Comparison of ENCODE assay signal across 2 cellular contexts in the genomic region with DNA sequence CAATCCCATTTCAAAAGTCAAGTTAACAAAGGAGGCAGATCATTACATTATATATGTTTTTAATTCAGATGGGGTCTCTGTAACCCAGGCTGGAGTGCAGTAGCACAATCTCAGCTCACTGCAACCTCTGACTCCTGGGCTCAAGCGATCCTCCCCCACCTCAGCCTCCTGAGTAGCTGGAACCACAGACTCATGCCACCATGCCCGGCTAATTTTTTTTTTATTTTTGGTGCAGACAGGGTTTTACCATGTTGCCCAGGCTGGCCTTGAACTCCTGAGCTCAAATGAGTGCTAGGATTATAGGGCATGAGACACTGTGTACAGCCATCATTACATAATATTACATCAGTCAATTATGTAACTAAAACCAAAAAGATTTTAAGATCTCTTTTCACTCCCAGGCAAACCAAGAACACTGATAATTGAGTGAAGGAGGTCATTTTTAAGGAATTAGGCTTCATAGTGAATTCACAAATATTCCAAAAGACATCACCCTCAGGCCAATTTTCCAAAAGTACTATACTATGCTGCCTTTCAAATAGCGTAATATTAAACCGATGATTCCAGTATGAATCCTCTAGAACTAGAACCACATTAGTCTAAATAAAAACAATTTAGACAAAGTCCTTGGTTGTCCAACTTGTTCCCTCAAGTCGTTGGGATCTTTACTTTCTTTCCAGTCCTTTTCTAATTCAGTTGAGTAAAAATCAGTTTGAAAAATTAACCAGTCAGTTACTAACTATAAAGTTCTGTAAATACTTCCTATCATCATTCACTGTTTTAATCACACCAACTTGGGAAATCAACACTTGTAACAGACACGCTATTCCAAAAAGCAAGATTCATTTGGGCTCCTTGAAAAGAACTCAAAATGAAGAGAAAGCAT.
TF ChIP-seq lines count a peak whose summit lies in the region.

No MANE protein-coding gene starts in this region.

TF ChIP-seq in IMR-90, 13 proteins besides CTCF, POLR2A, EP300 and RAD21:
- TF ChIP-seq RCOR1 (IDR thresholded peaks at IDR 0.05; ENCODE audit: insufficient replicate concordance, low read length) (no peak), BHLHE40 (IDR thresholded peaks at IDR 0.05; ENCODE audit: low read depth, low read length) (no peak), FOS (IDR thresholded peaks at IDR 0.05; ENCODE audit: low read depth, low read length) (no peak), CHD1 (IDR thresholded peaks at IDR 0.05; ENCODE audit: low read depth, low read length) (no peak), NFE2L2 (IDR thresholded peaks at IDR 0.05; ENCODE audit: low read depth, low read length) (no peak)
- TF ChIP-seq, protein P1, sequence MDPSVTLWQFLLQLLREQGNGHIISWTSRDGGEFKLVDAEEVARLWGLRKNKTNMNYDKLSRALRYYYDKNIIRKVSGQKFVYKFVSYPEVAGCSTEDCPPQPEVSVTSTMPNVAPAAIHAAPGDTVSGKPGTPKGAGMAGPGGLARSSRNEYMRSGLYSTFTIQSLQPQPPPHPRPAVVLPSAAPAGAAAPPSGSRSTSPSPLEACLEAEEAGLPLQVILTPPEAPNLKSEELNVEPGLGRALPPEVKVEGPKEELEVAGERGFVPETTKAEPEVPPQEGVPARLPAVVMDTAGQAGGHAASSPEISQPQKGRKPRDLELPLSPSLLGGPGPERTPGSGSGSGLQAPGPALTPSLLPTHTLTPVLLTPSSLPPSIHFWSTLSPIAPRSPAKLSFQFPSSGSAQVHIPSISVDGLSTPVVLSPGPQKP (IDR thresholded peaks at IDR 0.05; ENCODE audit: borderline replicate concordance, low read depth, low read length), result no peak
TF ChIP-seq in IMR-90: peak in this region for 0.

TF ChIP-seq in K562, 482 proteins besides CTCF, POLR2A, EP300 and RAD21 (continues in another document):
- TF ChIP-seq ZNF717 (CRISPR knock-in tag; IDR thresholded peaks at IDR 0.05), result no peak
- TF ChIP-seq ZNF175 (CRISPR knock-in tag; IDR thresholded peaks at IDR 0.05; ENCODE audit: low read depth), result no peak; the same call in 1 of the 2 replicates
- no peak for TF ChIP-seq ZNF174 (CRISPR knock-in tag; IDR thresholded peaks at IDR 0.05)
- TF ChIP-seq MYNN (IDR thresholded peaks at IDR 0.05), result no peak
- no peak for TF ChIP-seq MYNN (CRISPR knock-in tag; IDR thresholded peaks at IDR 0.05)
- TF ChIP-seq, protein P2, sequence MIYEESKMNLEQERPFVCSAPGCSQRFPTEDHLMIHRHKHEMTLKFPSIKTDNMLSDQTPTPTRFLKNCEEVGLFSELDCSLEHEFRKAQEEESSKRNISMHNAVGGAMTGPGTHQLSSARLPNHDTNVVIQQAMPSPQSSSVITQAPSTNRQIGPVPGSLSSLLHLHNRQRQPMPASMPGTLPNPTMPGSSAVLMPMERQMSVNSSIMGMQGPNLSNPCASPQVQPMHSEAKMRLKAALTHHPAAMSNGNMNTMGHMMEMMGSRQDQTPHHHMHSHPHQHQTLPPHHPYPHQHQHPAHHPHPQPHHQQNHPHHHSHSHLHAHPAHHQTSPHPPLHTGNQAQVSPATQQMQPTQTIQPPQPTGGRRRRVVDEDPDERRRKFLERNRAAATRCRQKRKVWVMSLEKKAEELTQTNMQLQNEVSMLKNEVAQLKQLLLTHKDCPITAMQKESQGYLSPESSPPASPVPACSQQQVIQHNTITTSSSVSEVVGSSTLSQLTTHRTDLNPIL (CRISPR knock-in tag; IDR thresholded peaks at IDR 0.05), result no peak
- TF ChIP-seq, protein P3, sequence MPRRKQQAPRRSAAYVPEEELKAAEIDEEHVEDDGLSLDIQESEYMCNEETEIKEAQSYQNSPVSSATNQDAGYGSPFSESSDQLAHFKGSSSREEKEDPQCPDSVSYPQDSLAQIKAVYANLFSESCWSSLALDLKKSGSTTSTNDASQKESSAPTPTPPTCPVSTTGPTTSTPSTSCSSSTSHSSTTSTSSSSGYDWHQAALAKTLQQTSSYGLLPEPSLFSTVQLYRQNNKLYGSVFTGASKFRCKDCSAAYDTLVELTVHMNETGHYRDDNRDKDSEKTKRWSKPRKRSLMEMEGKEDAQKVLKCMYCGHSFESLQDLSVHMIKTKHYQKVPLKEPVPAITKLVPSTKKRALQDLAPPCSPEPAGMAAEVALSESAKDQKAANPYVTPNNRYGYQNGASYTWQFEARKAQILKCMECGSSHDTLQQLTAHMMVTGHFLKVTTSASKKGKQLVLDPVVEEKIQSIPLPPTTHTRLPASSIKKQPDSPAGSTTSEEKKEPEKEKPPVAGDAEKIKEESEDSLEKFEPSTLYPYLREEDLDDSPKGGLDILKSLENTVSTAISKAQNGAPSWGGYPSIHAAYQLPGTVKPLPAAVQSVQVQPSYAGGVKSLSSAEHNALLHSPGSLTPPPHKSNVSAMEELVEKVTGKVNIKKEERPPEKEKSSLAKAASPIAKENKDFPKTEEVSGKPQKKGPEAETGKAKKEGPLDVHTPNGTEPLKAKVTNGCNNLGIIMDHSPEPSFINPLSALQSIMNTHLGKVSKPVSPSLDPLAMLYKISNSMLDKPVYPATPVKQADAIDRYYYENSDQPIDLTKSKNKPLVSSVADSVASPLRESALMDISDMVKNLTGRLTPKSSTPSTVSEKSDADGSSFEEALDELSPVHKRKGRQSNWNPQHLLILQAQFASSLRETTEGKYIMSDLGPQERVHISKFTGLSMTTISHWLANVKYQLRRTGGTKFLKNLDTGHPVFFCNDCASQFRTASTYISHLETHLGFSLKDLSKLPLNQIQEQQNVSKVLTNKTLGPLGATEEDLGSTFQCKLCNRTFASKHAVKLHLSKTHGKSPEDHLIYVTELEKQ (CRISPR knock-in tag; IDR thresholded peaks at IDR 0.05), result no peak
- TF ChIP-seq ZNF668 (CRISPR knock-in tag; IDR thresholded peaks at IDR 0.05), result peak; percentile 61; the same call in 1 of the 2 replicates
- no peak for TF ChIP-seq POLR3G (IDR thresholded peaks at IDR 0.05; ENCODE audit: extremely low read depth, insufficient read length, insufficient replicate concordance)
- peak; percentile 67 for TF ChIP-seq CEBPG (CRISPR knock-in tag; IDR thresholded peaks at IDR 0.05)
- peak; percentile 70 to 94 for TF ChIP-seq CEBPG (tag; conservative IDR thresholded peaks at IDR 0.05 in 1 of 2, IDR thresholded peaks at IDR 0.05 in 1 of 2)
- TF ChIP-seq, protein P4, sequence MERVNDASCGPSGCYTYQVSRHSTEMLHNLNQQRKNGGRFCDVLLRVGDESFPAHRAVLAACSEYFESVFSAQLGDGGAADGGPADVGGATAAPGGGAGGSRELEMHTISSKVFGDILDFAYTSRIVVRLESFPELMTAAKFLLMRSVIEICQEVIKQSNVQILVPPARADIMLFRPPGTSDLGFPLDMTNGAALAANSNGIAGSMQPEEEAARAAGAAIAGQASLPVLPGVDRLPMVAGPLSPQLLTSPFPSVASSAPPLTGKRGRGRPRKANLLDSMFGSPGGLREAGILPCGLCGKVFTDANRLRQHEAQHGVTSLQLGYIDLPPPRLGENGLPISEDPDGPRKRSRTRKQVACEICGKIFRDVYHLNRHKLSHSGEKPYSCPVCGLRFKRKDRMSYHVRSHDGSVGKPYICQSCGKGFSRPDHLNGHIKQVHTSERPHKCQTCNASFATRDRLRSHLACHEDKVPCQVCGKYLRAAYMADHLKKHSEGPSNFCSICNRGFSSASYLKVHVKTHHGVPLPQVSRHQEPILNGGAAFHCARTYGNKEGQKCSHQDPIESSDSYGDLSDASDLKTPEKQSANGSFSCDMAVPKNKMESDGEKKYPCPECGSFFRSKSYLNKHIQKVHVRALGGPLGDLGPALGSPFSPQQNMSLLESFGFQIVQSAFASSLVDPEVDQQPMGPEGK (CRISPR knock-in tag; IDR thresholded peaks at IDR 0.05; ENCODE audit: borderline replicate concordance), result no peak
- TF ChIP-seq ATF7 (IDR thresholded peaks at IDR 0.05), result peak; percentile 62
- TF ChIP-seq ARID2 (IDR thresholded peaks at IDR 0.05), result no peak
- TF ChIP-seq ZSCAN32 (CRISPR knock-in tag; IDR thresholded peaks at IDR 0.05), result no peak
- TF ChIP-seq, protein P5, sequence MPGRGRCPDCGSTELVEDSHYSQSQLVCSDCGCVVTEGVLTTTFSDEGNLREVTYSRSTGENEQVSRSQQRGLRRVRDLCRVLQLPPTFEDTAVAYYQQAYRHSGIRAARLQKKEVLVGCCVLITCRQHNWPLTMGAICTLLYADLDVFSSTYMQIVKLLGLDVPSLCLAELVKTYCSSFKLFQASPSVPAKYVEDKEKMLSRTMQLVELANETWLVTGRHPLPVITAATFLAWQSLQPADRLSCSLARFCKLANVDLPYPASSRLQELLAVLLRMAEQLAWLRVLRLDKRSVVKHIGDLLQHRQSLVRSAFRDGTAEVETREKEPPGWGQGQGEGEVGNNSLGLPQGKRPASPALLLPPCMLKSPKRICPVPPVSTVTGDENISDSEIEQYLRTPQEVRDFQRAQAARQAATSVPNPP (IDR thresholded peaks at IDR 0.05; ENCODE audit: borderline replicate concordance, insufficient read depth, insufficient read length), result no peak
- TF ChIP-seq ZNF324 (CRISPR knock-in tag; IDR thresholded peaks at IDR 0.05), result peak; percentile 15; the same call in 1 of the 2 replicates
- TF ChIP-seq ZFX (CRISPR knock-in tag; IDR thresholded peaks at IDR 0.05), result no peak
- TF ChIP-seq SMAD4 (CRISPR knock-in tag; conservative IDR thresholded peaks at IDR 0.05), result peak; percentile 73; the same call in 1 of the 2 replicates
- no peak for TF ChIP-seq ZNF76 (CRISPR knock-in tag; IDR thresholded peaks at IDR 0.05; ENCODE audit: borderline replicate concordance)
- TF ChIP-seq, protein P6, sequence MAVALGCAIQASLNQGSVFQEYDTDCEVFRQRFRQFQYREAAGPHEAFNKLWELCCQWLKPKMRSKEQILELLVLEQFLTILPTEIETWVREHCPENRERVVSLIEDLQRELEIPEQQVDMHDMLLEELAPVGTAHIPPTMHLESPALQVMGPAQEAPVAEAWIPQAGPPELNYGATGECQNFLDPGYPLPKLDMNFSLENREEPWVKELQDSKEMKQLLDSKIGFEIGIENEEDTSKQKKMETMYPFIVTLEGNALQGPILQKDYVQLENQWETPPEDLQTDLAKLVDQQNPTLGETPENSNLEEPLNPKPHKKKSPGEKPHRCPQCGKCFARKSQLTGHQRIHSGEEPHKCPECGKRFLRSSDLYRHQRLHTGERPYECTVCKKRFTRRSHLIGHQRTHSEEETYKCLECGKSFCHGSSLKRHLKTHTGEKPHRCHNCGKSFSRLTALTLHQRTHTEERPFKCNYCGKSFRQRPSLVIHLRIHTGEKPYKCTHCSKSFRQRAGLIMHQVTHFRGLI (CRISPR knock-in tag; IDR thresholded peaks at IDR 0.05), result 0 out of 2 replicates have a peak, but pooled peaks have one; percentile 34
- TF ChIP-seq, protein P7, sequence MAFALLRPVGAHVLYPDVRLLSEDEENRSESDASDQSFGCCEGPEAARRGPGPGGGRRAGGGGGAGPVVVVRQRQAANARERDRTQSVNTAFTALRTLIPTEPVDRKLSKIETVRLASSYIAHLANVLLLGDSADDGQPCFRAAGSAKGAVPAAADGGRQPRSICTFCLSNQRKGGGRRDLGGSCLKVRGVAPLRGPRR (CRISPR knock-in tag; IDR thresholded peaks at IDR 0.05), result no peak
- no peak for TF ChIP-seq STAT5A (IDR thresholded peaks at IDR 0.05; ENCODE audit: borderline replicate concordance, low read length)
- TF ChIP-seq NELFE (IDR thresholded peaks at IDR 0.05; ENCODE audit: insufficient read depth, insufficient read length), result no peak
- no peak for TF ChIP-seq MAFK (IDR thresholded peaks at IDR 0.05; ENCODE audit: low read length)
- TF ChIP-seq, protein P8, sequence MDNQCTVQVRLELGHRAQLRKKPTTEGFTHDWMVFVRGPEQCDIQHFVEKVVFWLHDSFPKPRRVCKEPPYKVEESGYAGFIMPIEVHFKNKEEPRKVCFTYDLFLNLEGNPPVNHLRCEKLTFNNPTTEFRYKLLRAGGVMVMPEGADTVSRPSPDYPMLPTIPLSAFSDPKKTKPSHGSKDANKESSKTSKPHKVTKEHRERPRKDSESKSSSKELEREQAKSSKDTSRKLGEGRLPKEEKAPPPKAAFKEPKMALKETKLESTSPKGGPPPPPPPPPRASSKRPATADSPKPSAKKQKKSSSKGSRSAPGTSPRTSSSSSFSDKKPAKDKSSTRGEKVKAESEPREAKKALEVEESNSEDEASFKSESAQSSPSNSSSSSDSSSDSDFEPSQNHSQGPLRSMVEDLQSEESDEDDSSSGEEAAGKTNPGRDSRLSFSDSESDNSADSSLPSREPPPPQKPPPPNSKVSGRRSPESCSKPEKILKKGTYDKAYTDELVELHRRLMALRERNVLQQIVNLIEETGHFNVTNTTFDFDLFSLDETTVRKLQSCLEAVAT (IDR thresholded peaks at IDR 0.05), result no peak
- TF ChIP-seq, protein P9, sequence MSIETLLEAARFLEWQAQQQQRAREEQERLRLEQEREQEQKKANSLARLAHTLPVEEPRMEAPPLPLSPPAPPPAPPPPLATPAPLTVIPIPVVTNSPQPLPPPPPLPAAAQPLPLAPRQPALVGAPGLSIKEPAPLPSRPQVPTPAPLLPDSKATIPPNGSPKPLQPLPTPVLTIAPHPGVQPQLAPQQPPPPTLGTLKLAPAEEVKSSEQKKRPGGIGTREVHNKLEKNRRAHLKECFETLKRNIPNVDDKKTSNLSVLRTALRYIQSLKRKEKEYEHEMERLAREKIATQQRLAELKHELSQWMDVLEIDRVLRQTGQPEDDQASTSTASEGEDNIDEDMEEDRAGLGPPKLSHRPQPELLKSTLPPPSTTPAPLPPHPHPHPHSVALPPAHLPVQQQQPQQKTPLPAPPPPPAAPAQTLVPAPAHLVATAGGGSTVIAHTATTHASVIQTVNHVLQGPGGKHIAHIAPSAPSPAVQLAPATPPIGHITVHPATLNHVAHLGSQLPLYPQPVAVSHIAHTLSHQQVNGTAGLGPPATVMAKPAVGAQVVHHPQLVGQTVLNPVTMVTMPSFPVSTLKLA (conservative IDR thresholded peaks at IDR 0.05), result no peak
- TF ChIP-seq NFRKB (IDR thresholded peaks at IDR 0.05; ENCODE audit: low read depth), result no peak
